In the genomic region with DNA sequence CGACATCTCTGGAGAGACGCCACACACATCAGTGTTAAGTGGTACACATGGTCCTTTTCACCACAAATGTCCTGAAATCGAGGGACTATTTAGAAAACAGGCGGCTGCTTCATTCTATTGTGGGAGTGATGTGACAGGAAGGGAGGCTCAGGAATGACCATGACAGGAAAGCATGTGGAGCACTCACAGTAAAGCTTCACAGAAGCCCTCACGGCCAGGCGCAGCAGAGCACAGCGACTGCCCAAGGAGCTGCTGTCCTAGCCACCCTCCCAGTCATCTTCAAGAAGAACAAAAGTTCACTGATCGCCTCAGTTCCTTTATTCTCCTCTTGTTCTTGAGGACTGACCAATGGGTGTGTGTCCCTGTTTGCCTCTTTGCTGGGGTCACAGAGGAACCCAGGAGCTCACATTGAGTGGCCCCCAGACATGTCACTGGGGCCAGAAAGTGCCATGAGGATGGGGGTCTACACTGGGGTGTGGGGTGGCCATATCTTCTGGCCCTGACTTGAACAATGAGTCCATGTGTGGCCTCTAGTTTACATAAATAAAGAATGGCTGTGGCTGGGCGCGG, we compare ENCODE assay signal across 11 cellular contexts.
A peak's percentile ranks its signal among the peaks of the same experiment; 100 is the strongest.
DNase-seq lines count a peak whose midpoint lies in the region; ATAC-seq and TF ChIP-seq lines count a peak whose summit lies in the region.
"Had no signal": no experiment of that assay in that cellular context is flagged by ENCODE, and none has a peak within 500 bp of the region (broad histone marks: within the 10 kb centered on the region; RNA-seq: fewer than 3 reads in every experiment).

No MANE protein-coding gene starts in this region.

- no peaks in the 10 kb centered on the region for H3K36me3 ChIP-seq in HUES48 (ENCODE audit: control insufficient read depth, insufficient read depth, low read length)
- H3K36me3 ChIP-seq in GM23248 (ENCODE audit: low read depth), result no peaks in the 10 kb centered on the region

- peak overlapping the region; percentile 27 for H3K27ac ChIP-seq in HUES48 (ENCODE audit: low read depth, low read length)
- H3K27ac ChIP-seq in GM23248, result no peak overlapping the region

- no peaks in the 10 kb centered on the region for H3K27me3 ChIP-seq in HUES48 (ENCODE audit: control insufficient read depth, insufficient read depth, low read length)
- no peaks in the 10 kb centered on the region for H3K27me3 ChIP-seq in GM23248 (replicated peaks; ENCODE audit: insufficient read depth)

- H3K27ac Mint-ChIP-seq in nephron progenitor cell, result peak overlapping the region; percentile 2
- H3K27ac Mint-ChIP-seq: memory B cell had no signal

- no peaks in the 10 kb centered on the region for H3K9me3 Mint-ChIP-seq in nephron progenitor cell
- H3K9me3 Mint-ChIP-seq: memory B cell had no signal

- peaks cover 84% of the 10 kb centered on the region for H3K79me2 ChIP-seq in GM23248 (ENCODE audit: insufficient read depth)

- peaks cover 4% of the 10 kb centered on the region for H3K36me3 Mint-ChIP-seq in nephron progenitor cell (ENCODE audit: low read depth)
- H3K36me3 Mint-ChIP-seq: memory B cell had no signal

- H3K9ac ChIP-seq in HUES48 (ENCODE audit: low read depth, low read length), result no peak overlapping the region
- H3K9ac ChIP-seq in GM23248, result no peak overlapping the region

- H3K4me3 Mint-ChIP-seq in nephron progenitor cell, result no peak overlapping the region
- H3K4me3 Mint-ChIP-seq: memory B cell had no signal

- H3F3A ChIP-seq in GM23248 (ENCODE audit: insufficient read depth), result peaks cover 33% of the 10 kb centered on the region

- DNase-seq in CD1c-positive myeloid dendritic cell (ENCODE audit: extremely low spot score) (peak; percentile 20), dermis blood vessel endothelial cell (peak; percentile 51), nephron progenitor cell (no peak), SW480 (ENCODE audit: low spot score) (no peak), GM23248 (no peak)
- DNase-seq: activated CD4-positive, alpha-beta T cell treated with anti-CD3 and anti-CD28 coated beads for 48 hours; KBM-7; T-helper 2 cell had no signal

- H3K4me3 ChIP-seq in HUES48 (ENCODE audit: low read depth, low read length), result no peak overlapping the region
- no peak overlapping the region for H3K4me3 ChIP-seq in GM23248

- no peak overlapping the region for H2AFZ ChIP-seq in GM23248

- no peaks in the 10 kb centered on the region; the same call in none of the 2 replicates for H4K20me1 ChIP-seq in GM23248 (ENCODE audit: insufficient read depth)

- no peaks in the 10 kb centered on the region for H3K9me3 ChIP-seq in HUES48 (ENCODE audit: control insufficient read depth, insufficient read depth, low read length)
- no peaks in the 10 kb centered on the region for H3K9me3 ChIP-seq in GM23248 (ENCODE audit: low read depth)

- no peak overlapping the region for H3K4me2 ChIP-seq in GM23248 (ENCODE audit: unreplicated experiment)

- peaks cover 76% of the 10 kb centered on the region for H3K4me1 Mint-ChIP-seq in nephron progenitor cell

- no peak for TF ChIP-seq CTCF in nephron progenitor cell (IDR thresholded peaks at IDR 0.05)

- peaks cover 26% of the 10 kb centered on the region for H3K4me1 ChIP-seq in HUES48 (ENCODE audit: control insufficient read depth, insufficient read depth, low read length)
- H3K4me1 ChIP-seq in GM23248 (ENCODE audit: insufficient read depth), result peaks cover 35% of the 10 kb centered on the region

- 71 to 72% methylated on average over 10 of the region's 10 CpGs for WGBS in GM23248 (ENCODE audit: low coverage in 1 of 2, low lambda C conversion rate in 2 of 2, missing lambda C conversion rate in 2 of 2), 2 experiments

- H3K27me3 Mint-ChIP-seq in nephron progenitor cell (ENCODE audit: low read depth, poor library complexity), result no peaks in the 10 kb centered on the region
- H3K27me3 Mint-ChIP-seq: memory B cell had no signal

- no peak for ATAC-seq in GM18870 (IDR thresholded peaks at IDR 0.05; ENCODE audit: unreplicated experiment)

- in situ Hi-C loops in GM23248 (cut with MboI), result no loop called here

- H3K9me2 ChIP-seq in GM23248 (ENCODE audit: insufficient read depth), result no peaks in the 10 kb centered on the region

Comparison
In these comparisons a context has a peak if more than half of its experiments do, and no peak if none do; other contexts are left out.
1. DNase-seq: peak in CD1c-positive myeloid dendritic cell (single experiment) and dermis blood vessel endothelial cell (single experiment); none in nephron progenitor cell (single experiment), SW480 (single experiment) and GM23248 (single experiment).